ENCODE assay signal across 21 cellular contexts in genomic region chr2:98180456-98180855, GRCh38.
"Had no signal": no experiment of that assay in that cellular context is flagged by ENCODE, and none has a peak within 500 bp of the region (broad histone marks: within the 10 kb centered on the region; RNA-seq: fewer than 3 reads in every experiment).

No MANE protein-coding gene starts in this region.

- H3K4me3 ChIP-seq: coronary artery, left ventricle myocardium inferior, spleen, thoracic aorta, upper lobe of right lung had no signal

- H3K4me1 ChIP-seq: left ventricle myocardium inferior, spleen, upper lobe of right lung had no signal

- H3K36me3 ChIP-seq: brain microvascular endothelial cell, left ventricle myocardium inferior, spleen, thoracic aorta, upper lobe of right lung had no signal

- DNase-seq: activated CD4-positive, alpha-beta T cell treated with anti-CD3 and anti-CD28 coated beads, Interleukin-2, amount 10 ng/mL, durations not matched to agents 24 days and 14 days; activated CD8-positive, alpha-beta T cell treated with anti-CD3 and anti-CD28 coated beads, Interleukin-2, amount 10 ng/mL, durations not matched to agents 7 days and 5 days; activated naive CD4-positive, alpha-beta T cell treated with Interleukin-2 at 50 U/mL for 16 hours; activated naive CD8-positive, alpha-beta T cell treated with anti-CD3 and anti-CD28 coated beads, Interleukin-2, amount 50 U/mL, for 24 hours; activated T-cell treated with anti-CD3 and anti-CD28 coated beads, Interleukin-2, amount 50 U/mL, for 24 hours; aorta; brain microvascular endothelial cell; foreskin melanocyte; head of caudate nucleus; kidney; left ventricle myocardium inferior; nephron progenitor cell; retina; spleen; stimulated activated CD4-positive, alpha-beta T cell treated with anti-CD3 and anti-CD28 coated beads, Interleukin-4, amount 100 ng/mL, for 4 hours; T-cell; upper lobe of right lung had no signal

- ATAC-seq: activated CD8-positive, alpha-beta T cell treated with anti-CD3 and anti-CD28 coated beads, Interleukin-2, amount 10 ng/mL, durations not matched to agents 7 days and 5 days; activated naive CD8-positive, alpha-beta T cell treated with anti-CD3 and anti-CD28 coated beads, Interleukin-2, amount 50 U/mL, for 24 hours; stimulated activated memory B cell treated with anti-CD40 and anti-IgM and Interleukin-4, amounts not matched to agents 10 μg/mL and 1 μg/mL and 100 μg/mL, for 72 hours; T-cell; upper lobe of right lung had no signal

- H3K27ac ChIP-seq: brain microvascular endothelial cell, coronary artery, left ventricle myocardium inferior, spleen, thoracic aorta, upper lobe of right lung had no signal

- H3K9me3 ChIP-seq: left ventricle myocardium inferior, spleen, thoracic aorta, upper lobe of right lung had no signal

- FAIRE-seq: endothelial cell of umbilical vein, kidney had no signal
